In the genomic region with DNA sequence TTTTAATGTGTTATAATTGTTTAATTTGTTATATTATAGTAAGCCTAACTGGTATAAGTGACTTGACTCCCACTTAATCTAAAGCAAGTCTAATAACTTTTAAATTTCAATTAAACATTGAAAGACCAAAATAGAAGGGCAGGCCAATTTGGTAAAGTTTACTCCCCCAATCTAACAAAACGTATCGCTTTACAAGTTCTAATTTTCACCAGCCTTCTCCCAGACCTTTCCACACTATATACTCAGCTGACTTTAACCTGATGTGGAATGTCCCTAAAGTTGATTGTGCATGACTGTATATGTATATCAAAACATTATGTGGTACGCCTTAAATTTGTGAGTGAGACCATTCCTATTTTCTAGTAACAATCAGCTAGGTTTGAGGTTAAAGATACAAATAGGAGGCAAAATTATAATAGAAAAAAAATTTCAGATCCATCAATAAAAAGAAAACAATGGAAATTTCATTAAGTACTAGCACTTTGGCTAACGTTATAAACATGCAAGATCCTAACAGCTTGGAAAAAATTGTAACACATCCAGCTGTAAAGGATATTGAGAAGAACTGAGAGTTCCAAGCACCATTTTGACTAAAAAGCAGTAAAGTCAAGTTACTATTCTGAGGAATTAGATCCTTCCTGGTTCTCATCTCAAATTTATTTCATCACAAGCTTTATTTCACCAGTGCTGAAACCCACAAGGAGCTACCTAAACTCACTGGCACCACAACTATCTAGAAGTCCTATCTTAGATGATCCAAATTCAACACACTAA, we compare ENCODE assay signal across 21 cellular contexts.
"Had no signal": no experiment of that assay in that cellular context is flagged by ENCODE, and none has a peak within 500 bp of the region (broad histone marks: within the 10 kb centered on the region; RNA-seq: fewer than 3 reads in every experiment).

No MANE protein-coding gene starts in this region.

- H3K27me3 Mint-ChIP-seq: progenitor cell of endocrine pancreas, type B pancreatic cell had no signal

- H3K27me3 ChIP-seq: ovary, stomach, suprapubic skin, tibial nerve, uterus had no signal

- H3K27ac Mint-ChIP-seq: naive thymus-derived CD8-positive, alpha-beta T cell; progenitor cell of endocrine pancreas; stimulated activated naive B cell treated with anti-CD40 and anti-IgM and Interleukin-4, amounts not matched to agents 10 μg/mL and 1 μg/mL and 100 μg/mL, for 72 hours; type B pancreatic cell had no signal

- H3K36me3 ChIP-seq: lower lobe of right lung, ovary, stomach, suprapubic skin, tibial nerve, uterus had no signal

- H3K9me3 ChIP-seq: lower lobe of right lung, ovary, stomach, suprapubic skin, tibial nerve, uterus had no signal

- H3K27ac ChIP-seq: lower lobe of right lung, ovary, skin epidermis, stomach, suprapubic skin, uterus had no signal

- H3K36me3 Mint-ChIP-seq: naive thymus-derived CD8-positive, alpha-beta T cell; stimulated activated naive B cell treated with anti-CD40 and anti-IgM and Interleukin-4, amounts not matched to agents 10 μg/mL and 1 μg/mL and 100 μg/mL, for 72 hours; type B pancreatic cell had no signal

- H3K4me1 ChIP-seq: lower lobe of right lung, stomach, suprapubic skin, uterus had no signal

- H3K4me1 Mint-ChIP-seq: stimulated activated naive B cell treated with anti-CD40 and anti-IgM and Interleukin-4, amounts not matched to agents 10 μg/mL and 1 μg/mL and 100 μg/mL, for 72 hours had no signal

- DNase-seq: hippocampal formation; kidney glomerular epithelial cell; left colon; lower lobe of right lung; mammary epithelial cell; mesenchymal stem cell; naive thymus-derived CD8-positive, alpha-beta T cell; ovary; stimulated activated CD4-positive, alpha-beta T cell treated with anti-CD3 and anti-CD28 coated beads, Interleukin-12 subunit alpha, Interleukin-12 subunit beta, amount 100 ng/mL, for 4 hours; stimulated activated CD4-positive, alpha-beta T cell treated with anti-CD3 and anti-CD28 coated beads, Interleukin-15, amount 100 ng/mL, for 24 hours; stimulated activated CD4-positive, alpha-beta T cell treated with anti-CD3 and anti-CD28 coated beads, Interleukin-2, amount 100 ng/mL, for 24 hours; stimulated activated CD4-positive, alpha-beta T cell treated with anti-CD3 and anti-CD28 coated beads, Interleukin-4, amount 100 ng/mL, for 1 hour; stimulated activated naive B cell treated with anti-CD40 and anti-IgM and Interleukin-4, amounts not matched to agents 10 μg/mL and 1 μg/mL and 100 μg/mL, for 72 hours; stimulated activated naive CD8-positive, alpha-beta T cell treated with anti-CD3 and anti-CD28 coated beads, Interleukin-15, Interleukin-2, amounts not matched to agents 100 U/mL and 50 U/mL, for 24 hours; stomach; uterus had no signal

- H3K4me3 Mint-ChIP-seq: naive thymus-derived CD8-positive, alpha-beta T cell; stimulated activated naive B cell treated with anti-CD40 and anti-IgM and Interleukin-4, amounts not matched to agents 10 μg/mL and 1 μg/mL and 100 μg/mL, for 72 hours; type B pancreatic cell had no signal

- ATAC-seq: left colon; lower lobe of right lung; naive thymus-derived CD8-positive, alpha-beta T cell; stimulated activated naive B cell treated with anti-CD40 and anti-IgM and Interleukin-4, amounts not matched to agents 10 μg/mL and 1 μg/mL and 100 μg/mL, for 72 hours; stimulated activated naive CD8-positive, alpha-beta T cell treated with anti-CD3 and anti-CD28 coated beads, Interleukin-15, Interleukin-2, amounts not matched to agents 100 U/mL and 50 U/mL, for 24 hours had no signal

- H3K4me3 ChIP-seq: lower lobe of right lung, ovary, skin epidermis, stomach, suprapubic skin, tibial nerve, uterus had no signal
